In the genomic region with DNA sequence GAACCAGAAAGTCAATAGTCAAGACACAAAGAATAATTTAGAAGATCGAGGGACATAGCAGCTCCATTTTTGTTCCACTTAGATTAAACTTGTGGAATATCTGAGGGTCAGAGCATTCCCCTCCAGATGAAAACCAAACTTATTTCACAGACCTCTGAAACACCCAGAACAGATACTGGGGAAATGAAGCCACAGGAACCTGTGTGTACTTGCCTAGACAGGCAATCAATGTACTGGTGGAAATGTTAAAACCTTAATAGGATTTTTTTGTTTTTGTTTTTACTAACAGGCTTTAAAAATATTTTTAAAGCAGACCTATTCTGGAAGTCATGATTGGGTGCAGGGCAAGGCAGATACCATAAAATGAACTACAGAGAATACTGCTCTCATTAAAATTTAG, we compare ENCODE assay signal across 18 cellular contexts. TPM values are rescaled to one million over a fixed set of nuclear protein-coding genes. Genes with fewer than 3 reads are reported as not detected.
A peak's percentile ranks its signal among the peaks of the same experiment; 100 is the strongest.
DNase-seq lines count a peak whose midpoint lies in the region; ATAC-seq, FAIRE-seq and TF ChIP-seq lines count a peak whose summit lies in the region.
"Had no signal": no experiment of that assay in that cellular context is flagged by ENCODE, and none has a peak within 500 bp of the region (broad histone marks: within the 10 kb centered on the region; RNA-seq: fewer than 3 reads in every experiment).

No MANE protein-coding gene starts in this region.

- WGBS in esophagus, 2 donors = 68 to 71% methylated on average over 1 of the region's 1 CpG

- H3K4me3 ChIP-seq in bronchial epithelial cell (ENCODE audit: low read depth, low read length) (no peak overlapping the region), esophagus (ENCODE audit: low read depth in 1 of 2, low read length in 2 of 2) (no peak overlapping the region), mucosa of rectum (ENCODE audit: low read length in 2 of 2) (no peak overlapping the region)
- H3K4me3 ChIP-seq: A549 had no signal

- no peak for FAIRE-seq in bronchial epithelial cell (lab: Jason Lieb, UNC)
- FAIRE-seq: A549, G401.6, GM12891, GM19239, HepG2, HTR-8/SVneo had no signal

- peak overlapping the region; percentile 35 to 92 for H3K27ac ChIP-seq in esophagus (ENCODE audit: low read depth in 2 of 2, low read length in 1 of 2)
- peak overlapping the region; percentile 60 to 80 for H3K27ac ChIP-seq in mucosa of rectum (ENCODE audit: low read depth in 2 of 2, low read length in 2 of 2)
- H3K27ac ChIP-seq: A549, C4-2B had no signal

- no peak for ATAC-seq in HG03025 (IDR thresholded peaks at IDR 0.05; ENCODE audit: low FRiP score, unreplicated experiment)
- ATAC-seq in GM18517 (IDR thresholded peaks at IDR 0.05; ENCODE audit: unreplicated experiment) = no peak
- ATAC-seq: A549, HepG2 had no signal

- no peak overlapping the region for H3K9ac ChIP-seq in mucosa of rectum (ENCODE audit: low read depth in 1 of 2, low read length in 2 of 2)

- no peak for TF ChIP-seq CTCF in bronchial epithelial cell (IDR thresholded peaks at IDR 0.05; ENCODE audit: insufficient read depth, low read length, severe bottlenecking)

- H3K27me3 ChIP-seq in bronchial epithelial cell (ENCODE audit: control insufficient read depth, insufficient read depth, low read length) (no peaks in the 10 kb centered on the region), esophagus (ENCODE audit: control insufficient read depth in 1 of 2, insufficient read depth in 2 of 2, low read length in 2 of 2) (no peaks in the 10 kb centered on the region), mucosa of rectum (ENCODE audit: control insufficient read depth in 2 of 2, insufficient read depth in 2 of 2, low read length in 2 of 2) (no peaks in the 10 kb centered on the region)
- H3K27me3 ChIP-seq: BE2C had no signal

- peaks cover 2 to 7% of the 10 kb centered on the region in 2 donors for H3K9me3 ChIP-seq in esophagus (ENCODE audit: control insufficient read depth in 2 of 2, insufficient read depth in 1 of 2, low read depth in 1 of 2, low read length in 1 of 2)
- H3K9me3 ChIP-seq in mucosa of rectum (ENCODE audit: control insufficient read depth in 2 of 2, low read length in 2 of 2) = peaks cover 0 to 5% of the 10 kb centered on the region in 2 donors
- H3K9me3 ChIP-seq: A549, BE2C had no signal

- H3K4me1 ChIP-seq in esophagus (ENCODE audit: control insufficient read depth in 2 of 2, insufficient read depth in 2 of 2, low read length in 1 of 2) = no peaks in the 10 kb centered on the region
- peaks cover 0 to 19% of the 10 kb centered on the region in 2 donors for H3K4me1 ChIP-seq in mucosa of rectum (ENCODE audit: control insufficient read depth in 2 of 2, insufficient read depth in 2 of 2, low read length in 2 of 2)
- H3K4me1 ChIP-seq: BE2C had no signal

- DNase-seq in bronchial epithelial cell (ENCODE audit: low read depth) (peak; percentile 74), activated T-cell treated with anti-CD3 and anti-CD28 coated beads for 4 hours (no peak)
- DNase-seq: BE2C; CD4-positive, alpha-beta memory T cell; DMS79 treated with DMSO at 0.1 percent for 48 hours; GOT3; H9 had no signal

- H3K36me3 ChIP-seq in bronchial epithelial cell (ENCODE audit: control insufficient read depth, insufficient read depth, low read length) (no peaks in the 10 kb centered on the region), esophagus (ENCODE audit: control insufficient read depth in 2 of 2, insufficient read depth in 2 of 2, low read length in 1 of 2) (no peaks in the 10 kb centered on the region), mucosa of rectum (ENCODE audit: control insufficient read depth in 2 of 2, insufficient read depth in 2 of 2, low read length in 2 of 2) (no peaks in the 10 kb centered on the region)
- H3K36me3 ChIP-seq: BE2C had no signal

RNA-seq across cellular contexts. Expression of a gene that starts 4.1 kb away (rescaled TPM):
- 78.7 and 90.5 TPM in 2 replicates for total RNA-seq in bronchial epithelial cell
- polyA plus RNA-seq in esophagus = 10 to 100 TPM; 36.8 to 42.5 TPM
